In the genomic region with DNA sequence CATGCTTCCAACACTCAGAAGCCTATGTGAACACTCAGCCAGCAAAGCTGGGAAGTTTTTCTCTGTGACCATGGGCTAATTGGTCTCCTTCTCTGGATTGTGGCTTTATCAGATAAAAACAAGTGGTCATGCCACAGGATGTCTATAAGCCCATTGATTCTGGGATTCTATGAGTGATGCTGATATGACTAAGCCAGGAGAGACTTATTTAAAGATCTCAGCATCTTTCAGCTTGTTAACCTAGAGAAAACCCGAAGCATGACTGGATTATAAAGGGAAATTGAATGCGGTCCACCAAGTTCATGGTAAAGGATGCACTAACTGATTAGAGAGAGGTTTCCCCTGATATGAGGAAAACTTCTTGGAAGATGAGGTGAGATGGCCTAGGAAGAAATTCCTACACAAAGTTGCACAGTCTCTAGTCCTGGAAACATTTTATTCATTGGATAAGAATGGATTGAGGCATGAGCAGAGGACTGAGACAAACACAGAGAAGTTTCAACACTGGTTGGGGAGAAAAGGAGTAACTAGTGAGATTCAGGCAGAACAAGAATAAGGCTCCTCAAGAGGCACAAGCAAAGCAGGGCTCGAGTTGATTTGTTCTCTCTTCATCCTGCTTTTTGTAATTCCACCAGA, we compare ENCODE assay signal across 12 cellular contexts. TPM values are rescaled to one million over a fixed set of nuclear protein-coding genes. Genes with fewer than 3 reads are reported as not detected.
A peak's percentile ranks its signal among the peaks of the same experiment; 100 is the strongest.
DNase-seq lines count a peak whose midpoint lies in the region; ATAC-seq and TF ChIP-seq lines count a peak whose summit lies in the region.
"Had no signal": no experiment of that assay in that cellular context is flagged by ENCODE, and none has a peak within 500 bp of the region (broad histone marks: within the 10 kb centered on the region; RNA-seq: fewer than 3 reads in every experiment).

No MANE protein-coding gene starts in this region.

- no peak for ATAC-seq in thoracic aorta (ENCODE audit: insufficient number of reproducible peaks, low FRiP score, low read depth)
- ATAC-seq in stimulated activated memory B cell treated with anti-CD40 and anti-IgM and Interleukin-4, amounts not matched to agents 10 μg/mL and 1 μg/mL and 100 μg/mL, for 72 hours: no peak

- peaks cover 91% of the 10 kb centered on the region for H3K4me1 Mint-ChIP-seq in chondrocyte (ENCODE audit: low read depth)
- no peaks in the 10 kb centered on the region for H3K4me1 Mint-ChIP-seq in activated naive CD4-positive, alpha-beta T cell treated with anti-CD3 and anti-CD28 coated beads, Interleukin-2, amount 10 ng/mL, durations not matched to agents 7 days and 5 days
- peaks cover 30% of the 10 kb centered on the region for H3K4me1 Mint-ChIP-seq in stimulated activated memory B cell treated with anti-CD40 and anti-IgM and Interleukin-4, amounts not matched to agents 10 μg/mL and 1 μg/mL and 100 μg/mL, for 72 hours
- H3K4me1 Mint-ChIP-seq: activated CD4-positive, alpha-beta T cell treated with anti-CD3 and anti-CD28 coated beads, Interleukin-2, amount 10 ng/mL, durations not matched to agents 7 days and 5 days; activated naive CD4-positive, alpha-beta T cell treated with anti-CD3 and anti-CD28 coated beads, Interleukin-2, amount 50 U/mL, for 24 hours had no signal

- no peaks in the 10 kb centered on the region for H3K27me3 Mint-ChIP-seq in chondrocyte (ENCODE audit: low read depth)
- H3K27me3 Mint-ChIP-seq in activated naive CD4-positive, alpha-beta T cell treated with anti-CD3 and anti-CD28 coated beads, Interleukin-2, amount 10 ng/mL, durations not matched to agents 7 days and 5 days: peaks cover 39% of the 10 kb centered on the region
- peaks cover 49% of the 10 kb centered on the region for H3K27me3 Mint-ChIP-seq in stimulated activated memory B cell treated with anti-CD40 and anti-IgM and Interleukin-4, amounts not matched to agents 10 μg/mL and 1 μg/mL and 100 μg/mL, for 72 hours

- no peaks in the 10 kb centered on the region for H3K36me3 ChIP-seq in mesodermal cell (ENCODE audit: control insufficient read depth, insufficient read depth, low read length)
- no peaks in the 10 kb centered on the region for H3K36me3 ChIP-seq in thoracic aorta
- H3K36me3 ChIP-seq: neutrophil had no signal

- no peaks in the 10 kb centered on the region for H3K27me3 ChIP-seq in thoracic aorta (replicated peaks; ENCODE audit: insufficient read depth)

- DNase-seq in M059J (ENCODE audit: low read depth) (peak; percentile 92), chondrocyte (ENCODE audit: low spot score) (no peak), thoracic aorta (ENCODE audit: low spot score) (no peak), GM13976 (ENCODE audit: low spot score) (no peak), KBM-7 (no peak)
- no peak for DNase-seq in activated naive CD4-positive, alpha-beta T cell treated with anti-CD3 and anti-CD28 coated beads, Interleukin-2, amount 10 ng/mL, durations not matched to agents 7 days and 5 days
- DNase-seq: activated CD4-positive, alpha-beta T cell treated with anti-CD3 and anti-CD28 coated beads, Interleukin-2, amount 10 ng/mL, durations not matched to agents 7 days and 5 days; NCI-H82 had no signal

- H3K4me3 Mint-ChIP-seq in chondrocyte (ENCODE audit: unreplicated experiment): no peak overlapping the region
- no peak overlapping the region for H3K4me3 Mint-ChIP-seq in activated naive CD4-positive, alpha-beta T cell treated with anti-CD3 and anti-CD28 coated beads, Interleukin-2, amount 10 ng/mL, durations not matched to agents 7 days and 5 days
- no peak overlapping the region for H3K4me3 Mint-ChIP-seq in stimulated activated memory B cell treated with anti-CD40 and anti-IgM and Interleukin-4, amounts not matched to agents 10 μg/mL and 1 μg/mL and 100 μg/mL, for 72 hours
- H3K4me3 Mint-ChIP-seq: activated CD4-positive, alpha-beta T cell treated with anti-CD3 and anti-CD28 coated beads, Interleukin-2, amount 10 ng/mL, durations not matched to agents 7 days and 5 days; activated naive CD4-positive, alpha-beta T cell treated with anti-CD3 and anti-CD28 coated beads, Interleukin-2, amount 50 U/mL, for 24 hours had no signal

- peak overlapping the region; percentile 97 for H3K27ac Mint-ChIP-seq in chondrocyte (ENCODE audit: unreplicated experiment)
- H3K27ac Mint-ChIP-seq in activated naive CD4-positive, alpha-beta T cell treated with anti-CD3 and anti-CD28 coated beads, Interleukin-2, amount 10 ng/mL, durations not matched to agents 7 days and 5 days: no peak overlapping the region
- H3K27ac Mint-ChIP-seq in stimulated activated memory B cell treated with anti-CD40 and anti-IgM and Interleukin-4, amounts not matched to agents 10 μg/mL and 1 μg/mL and 100 μg/mL, for 72 hours: no peak overlapping the region
- H3K27ac Mint-ChIP-seq: activated CD4-positive, alpha-beta T cell treated with anti-CD3 and anti-CD28 coated beads, Interleukin-2, amount 10 ng/mL, durations not matched to agents 7 days and 5 days; activated naive CD4-positive, alpha-beta T cell treated with anti-CD3 and anti-CD28 coated beads, Interleukin-2, amount 50 U/mL, for 24 hours had no signal

- no peak for TF ChIP-seq CTCF in chondrocyte (IDR thresholded peaks at IDR 0.05)
- TF ChIP-seq CTCF in thoracic aorta (IDR thresholded peaks at IDR 0.05): no peak
- TF ChIP-seq CTCF in GM13976 (IDR thresholded peaks at IDR 0.05; ENCODE audit: borderline replicate concordance, control extremely low read depth, extremely low read depth, insufficient read depth, missing control alignments): no peak

- H3K27ac ChIP-seq in mesodermal cell (ENCODE audit: low read depth, low read length, severe bottlenecking) (peak overlapping the region; percentile 90), thoracic aorta (peak overlapping the region; percentile 75 to 84)
- H3K27ac ChIP-seq: neutrophil had no signal

- H3K36me3 Mint-ChIP-seq in chondrocyte (ENCODE audit: low read depth): no peaks in the 10 kb centered on the region
- no peaks in the 10 kb centered on the region for H3K36me3 Mint-ChIP-seq in activated naive CD4-positive, alpha-beta T cell treated with anti-CD3 and anti-CD28 coated beads, Interleukin-2, amount 10 ng/mL, durations not matched to agents 7 days and 5 days
- no peaks in the 10 kb centered on the region for H3K36me3 Mint-ChIP-seq in stimulated activated memory B cell treated with anti-CD40 and anti-IgM and Interleukin-4, amounts not matched to agents 10 μg/mL and 1 μg/mL and 100 μg/mL, for 72 hours
- H3K36me3 Mint-ChIP-seq: activated naive CD4-positive, alpha-beta T cell treated with anti-CD3 and anti-CD28 coated beads, Interleukin-2, amount 50 U/mL, for 24 hours had no signal

- H3K4me1 ChIP-seq in mesodermal cell (ENCODE audit: control insufficient read depth, insufficient read depth, low read length, poor library complexity, severe bottlenecking) (peaks cover 59% of the 10 kb centered on the region), thoracic aorta (ENCODE audit: control insufficient read depth in 1 of 2, low read depth in 2 of 2) (peaks cover 67 to 86% of the 10 kb centered on the region in 2 donors)

- 89 to 96% methylated on average over 2 to 3 of the region's 3 CpGs for WGBS in mesodermal cell (ENCODE audit: insufficient coverage in 2 of 2), 2 experiments

- H3K9me3 ChIP-seq in mesodermal cell (ENCODE audit: control insufficient read depth, low read length): no peaks in the 10 kb centered on the region
- no peaks in the 10 kb centered on the region for H3K9me3 ChIP-seq in thoracic aorta
- H3K9me3 ChIP-seq: neutrophil had no signal

- H3K4me3 ChIP-seq in mesodermal cell (ENCODE audit: extremely low read depth, insufficient read depth, low read length, poor library complexity, severe bottlenecking): no peak overlapping the region
- peak overlapping the region; percentile 2 for H3K4me3 ChIP-seq in thoracic aorta

- CTCF ChIA-PET in activated naive CD4-positive, alpha-beta T cell treated with anti-CD3 and anti-CD28 coated beads, Interleukin-2, amount 10 ng/mL, durations not matched to agents 7 days and 5 days (lab: Charles Lee): no interaction called here

- H3K9me3 Mint-ChIP-seq in chondrocyte (ENCODE audit: low read depth): no peaks in the 10 kb centered on the region
- H3K9me3 Mint-ChIP-seq in activated naive CD4-positive, alpha-beta T cell treated with anti-CD3 and anti-CD28 coated beads, Interleukin-2, amount 10 ng/mL, durations not matched to agents 7 days and 5 days: no peaks in the 10 kb centered on the region
- H3K9me3 Mint-ChIP-seq in stimulated activated memory B cell treated with anti-CD40 and anti-IgM and Interleukin-4, amounts not matched to agents 10 μg/mL and 1 μg/mL and 100 μg/mL, for 72 hours: no peaks in the 10 kb centered on the region
- H3K9me3 Mint-ChIP-seq: activated CD4-positive, alpha-beta T cell treated with anti-CD3 and anti-CD28 coated beads, Interleukin-2, amount 10 ng/mL, durations not matched to agents 7 days and 5 days; activated naive CD4-positive, alpha-beta T cell treated with anti-CD3 and anti-CD28 coated beads, Interleukin-2, amount 50 U/mL, for 24 hours had no signal

- in situ Hi-C loops in GM13976 (cut with MboI; ENCODE audit: low sequenced_read_pairs, unreplicated experiment): no loop called here
- in situ Hi-C loops in KBM-7 (cut with MboI; ENCODE audit: low pct_unique_long_range_greater_than_20kb, low sequenced_read_pairs): no loop called here

RNA-seq across cellular contexts. Expression of a gene that starts 2.1 kb away (rescaled TPM):
- 85.5 and 135 TPM in 2 replicates for total RNA-seq in M059J (2014; rRNA removed; shearing (Covaris generic))
- total RNA-seq in chondrocyte (15.4 to 42.1 TPM (median 36.6 TPM) in 3 replicates), thoracic aorta (100 to 1,000 TPM; 324 to 448 TPM)
- 106 TPM for polyA plus RNA-seq in mesodermal cell (2013, experiment 1 of 2)
- 82.2 TPM for polyA plus RNA-seq in mesodermal cell (2013, experiment 2 of 2)
- total RNA-seq: activated CD4-positive, alpha-beta T cell treated with anti-CD3 and anti-CD28 coated beads, Interleukin-2, amount 10 ng/mL, durations not matched to agents 7 days and 5 days had no signal

RNA-seq across cellular contexts. Expression of a gene that starts 17.0 kb away (rescaled TPM):
- total RNA-seq in M059J (2014; rRNA removed; shearing (Covaris generic)): 0.17 TPM in 1 of 2 replicates, not detected in the other
- total RNA-seq in chondrocyte (not detected in 3 replicates), thoracic aorta (1 to 10 TPM in 1 of 2 donors, not detected in 1; 1.3 TPM)
- polyA plus RNA-seq in mesodermal cell (2013, experiment 1 of 2): 5.0 TPM
- 3.8 TPM for polyA plus RNA-seq in mesodermal cell (2013, experiment 2 of 2)
- total RNA-seq: activated CD4-positive, alpha-beta T cell treated with anti-CD3 and anti-CD28 coated beads, Interleukin-2, amount 10 ng/mL, durations not matched to agents 7 days and 5 days had no signal

RNA-seq across cellular contexts. Expression of a gene that starts 32.5 kb away (rescaled TPM):
- not detected in 2 replicates for total RNA-seq in M059J (2014; rRNA removed; shearing (Covaris generic))
- total RNA-seq in chondrocyte: not detected in 3 replicates
- not detected for polyA plus RNA-seq in mesodermal cell (2013, experiment 1 of 2)
- polyA plus RNA-seq in mesodermal cell (2013, experiment 2 of 2): not detected
- not detected for total RNA-seq in thoracic aorta
- total RNA-seq: activated CD4-positive, alpha-beta T cell treated with anti-CD3 and anti-CD28 coated beads, Interleukin-2, amount 10 ng/mL, durations not matched to agents 7 days and 5 days had no signal
